Comparison of ENCODE assay signal across 8 cellular contexts in the genomic region with DNA sequence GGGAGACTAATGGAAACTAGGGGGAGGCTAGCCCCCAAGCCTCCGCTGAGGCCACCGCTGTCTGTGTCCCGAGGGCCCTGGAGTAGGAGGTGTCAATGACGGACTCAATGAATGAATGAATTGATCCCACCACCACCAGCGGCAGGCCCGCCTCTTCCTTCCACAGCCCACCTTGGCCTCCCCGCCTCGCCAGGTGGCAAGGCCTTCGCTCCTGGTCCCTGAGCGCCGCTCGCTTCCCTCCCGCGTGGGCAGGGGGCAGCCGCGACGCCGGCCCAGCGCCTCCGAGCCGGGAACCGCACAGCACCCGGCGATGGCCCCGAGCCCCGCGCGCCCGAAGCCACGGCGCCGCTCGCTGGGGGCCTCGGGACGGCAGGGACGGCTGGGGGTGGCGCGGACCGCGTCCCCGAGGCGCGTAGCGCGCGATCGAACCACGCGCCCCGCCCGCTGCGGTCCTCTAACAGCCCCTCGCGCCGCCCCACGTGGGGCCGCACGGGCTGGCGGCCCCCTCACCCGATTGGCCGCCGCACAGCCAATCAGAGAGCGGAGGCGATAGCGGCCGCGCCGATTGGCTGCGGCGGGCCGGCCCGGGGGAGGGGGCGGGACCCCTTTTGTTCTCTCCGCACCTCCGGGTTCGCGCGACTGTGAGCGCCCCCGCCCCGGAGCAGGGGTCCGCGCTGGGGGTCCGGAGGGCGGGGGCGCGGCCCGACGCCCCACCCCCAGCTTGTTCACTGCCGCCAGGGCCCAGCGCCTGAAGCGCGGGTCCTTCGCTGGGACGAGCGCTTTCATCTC. TPM values are rescaled to one million over a fixed set of nuclear protein-coding genes. Genes with fewer than 3 reads are reported as not detected.
DNase-seq lines count a peak whose midpoint lies in the region; ATAC-seq and TF ChIP-seq lines count a peak whose summit lies in the region.

No MANE protein-coding gene starts in this region.

- peaks cover 16% of the 10 kb centered on the region for H3K4me1 Mint-ChIP-seq in activated naive CD8-positive, alpha-beta T cell treated with anti-CD3 and anti-CD28 coated beads for 36 hours
- H3K4me1 Mint-ChIP-seq in HFFc6 (ENCODE audit: low read depth), result peaks cover 15% of the 10 kb centered on the region

- TF ChIP-seq CTCF in RWPE1 (conservative IDR thresholded peaks at IDR 0.05; ENCODE audit: low read depth), result no peak
- TF ChIP-seq CTCF in cardiac muscle cell (IDR thresholded peaks at IDR 0.05; ENCODE audit: low read depth, low read length), result no peak
- TF ChIP-seq CTCF in parathyroid adenoma (IDR thresholded peaks at IDR 0.05), result no peak
- no peak for TF ChIP-seq CTCF in upper lobe of right lung (IDR thresholded peaks at IDR 0.05)
- no peak for TF ChIP-seq CTCF in HFFc6 (IDR thresholded peaks at IDR 0.05)

- peaks cover 30% of the 10 kb centered on the region for H3K27me3 Mint-ChIP-seq in activated naive CD8-positive, alpha-beta T cell treated with anti-CD3 and anti-CD28 coated beads for 36 hours
- H3K27me3 Mint-ChIP-seq in HFFc6 (ENCODE audit: insufficient read depth), result peaks cover 8% of the 10 kb centered on the region

- no peaks in the 10 kb centered on the region for H3K27me3 ChIP-seq in cardiac muscle cell
- no peaks in the 10 kb centered on the region for H3K27me3 ChIP-seq in parathyroid adenoma (ENCODE audit: control insufficient read depth, insufficient read depth, low read length)
- no peaks in the 10 kb centered on the region for H3K27me3 ChIP-seq in upper lobe of right lung

- H3K36me3 ChIP-seq in cardiac muscle cell, result no peaks in the 10 kb centered on the region
- no peaks in the 10 kb centered on the region for H3K36me3 ChIP-seq in parathyroid adenoma (ENCODE audit: control insufficient read depth, insufficient read depth, low read length)
- no peaks in the 10 kb centered on the region for H3K36me3 ChIP-seq in upper lobe of right lung

- H3K79me2 ChIP-seq in parathyroid adenoma, result no peaks in the 10 kb centered on the region

- H3K4me1 ChIP-seq in cardiac muscle cell (ENCODE audit: low read depth), result peaks cover 31% of the 10 kb centered on the region
- peaks cover 8% of the 10 kb centered on the region for H3K4me1 ChIP-seq in parathyroid adenoma
- peaks cover 18% of the 10 kb centered on the region for H3K4me1 ChIP-seq in upper lobe of right lung

- POLR2A ChIA-PET in RWPE1 (lab: Yijun Ruan, JAX; ENCODE audit: low non-redundant PET), result no interaction called here

- H3K9me3 Mint-ChIP-seq in activated naive CD8-positive, alpha-beta T cell treated with anti-CD3 and anti-CD28 coated beads for 36 hours, result no peaks in the 10 kb centered on the region
- H3K9me3 Mint-ChIP-seq in HFFc6, result no peaks in the 10 kb centered on the region

- H3K9me3 ChIP-seq in cardiac muscle cell (ENCODE audit: low read depth), result no peaks in the 10 kb centered on the region
- H3K9me3 ChIP-seq in parathyroid adenoma (ENCODE audit: control insufficient read depth, low read length), result no peaks in the 10 kb centered on the region
- H3K9me3 ChIP-seq in upper lobe of right lung, result no peaks in the 10 kb centered on the region

- H2AFZ ChIP-seq in parathyroid adenoma, result peak overlapping the region; percentile 46

- H3K4me3 ChIP-seq in cardiac muscle cell, result peak overlapping the region; percentile 17
- H3K4me3 ChIP-seq in parathyroid adenoma (ENCODE audit: low read depth, low read length), result peak overlapping the region; percentile 54
- H3K4me3 ChIP-seq in upper lobe of right lung, result peak overlapping the region; percentile 49

- H3K4me3 Mint-ChIP-seq in activated naive CD8-positive, alpha-beta T cell treated with anti-CD3 and anti-CD28 coated beads for 36 hours, result peak overlapping the region; percentile 67
- H3K4me3 Mint-ChIP-seq in HFFc6, result no peak overlapping the region

- ATAC-seq in upper lobe of right lung (peak; percentile 75), HG03520 (IDR thresholded peaks at IDR 0.05; ENCODE audit: unreplicated experiment) (no peak)

- peak; percentile 88 for DNase-seq in RWPE1 (ENCODE audit: low spot score)
- peak; percentile 64 for DNase-seq in activated naive CD8-positive, alpha-beta T cell treated with anti-CD3 and anti-CD28 coated beads for 36 hours
- DNase-seq in cardiac muscle cell (ENCODE audit: low read depth in 1 of 2, low spot score in 1 of 2), result peak; percentile 81 to 88
- peak; percentile 83 for DNase-seq in upper lobe of right lung
- no peak for DNase-seq in HFFc6

- no peak overlapping the region for H3K27ac Mint-ChIP-seq in activated naive CD8-positive, alpha-beta T cell treated with anti-CD3 and anti-CD28 coated beads for 36 hours
- H3K27ac Mint-ChIP-seq in HFFc6, result no peak overlapping the region

- TF ChIP-seq EP300 in Ishikawa (IDR thresholded peaks at IDR 0.05; ENCODE audit: borderline replicate concordance), result no peak

- intact Hi-C loops in upper lobe of right lung (cut with DNase I), result loop anchor here (5.0 to 10.0 kb wide), 2 partner anchors 79 to 226 kb away; no protein-coding TSS in a partner anchor

- peak overlapping the region; percentile 64 for H3K4me2 ChIP-seq in parathyroid adenoma (ENCODE audit: low read length)

- H3K36me3 Mint-ChIP-seq in activated naive CD8-positive, alpha-beta T cell treated with anti-CD3 and anti-CD28 coated beads for 36 hours, result no peaks in the 10 kb centered on the region
- H3K36me3 Mint-ChIP-seq in HFFc6 (ENCODE audit: low read depth), result peaks cover 4% of the 10 kb centered on the region; the same call in 1 of the 2 replicates

- CTCF ChIA-PET in RWPE1 (lab: Yijun Ruan, JAX), result interaction anchor here (0.5 to 0.7 kb wide), 2 partner anchors 8 to 82 kb away, joined by 3 read pairs; no protein-coding TSS in a partner anchor

- H3K9ac ChIP-seq in parathyroid adenoma, result no peak overlapping the region

- TF ChIP-seq RAD21 in Ishikawa (IDR thresholded peaks at IDR 0.05; ENCODE audit: low read depth), result no peak

- H3K27ac ChIP-seq in RWPE1 (peak overlapping the region; percentile 14), cardiac muscle cell (no peak overlapping the region), parathyroid adenoma (no peak overlapping the region), upper lobe of right lung (no peak overlapping the region)

TF ChIP-seq in Ishikawa, 13 proteins besides CTCF, POLR2A, EP300 and RAD21 (continues in another document):
- TF ChIP-seq TCF12 (IDR thresholded peaks at IDR 0.05; ENCODE audit: low read depth), result no peak
- no peak for TF ChIP-seq YY1 (IDR thresholded peaks at IDR 0.05; ENCODE audit: low read depth)
- no peak for TF ChIP-seq REST (IDR thresholded peaks at IDR 0.05; ENCODE audit: low read depth)
- no peak for TF ChIP-seq TAF1 (IDR thresholded peaks at IDR 0.05; ENCODE audit: low read depth)
- no peak for TF ChIP-seq CREB1 (IDR thresholded peaks at IDR 0.05; ENCODE audit: low read depth)
- no peak for TF ChIP-seq EGR1 (IDR thresholded peaks at IDR 0.05)
- TF ChIP-seq FOXM1 (IDR thresholded peaks at IDR 0.05; ENCODE audit: borderline replicate concordance, low read depth), result no peak
- TF ChIP-seq CEBPB (IDR thresholded peaks at IDR 0.05), result no peak
- TF ChIP-seq NFIC (IDR thresholded peaks at IDR 0.05), result no peak
- TF ChIP-seq USF1 (IDR thresholded peaks at IDR 0.05), result peak; percentile 59
- TF ChIP-seq ZBTB7A (IDR thresholded peaks at IDR 0.05; ENCODE audit: low read depth), result peak; percentile 65; the same call in 1 of the 2 replicates
- no peak for TF ChIP-seq TEAD4 (IDR thresholded peaks at IDR 0.05)

RNA-seq across cellular contexts. Expression of gene ACTG1, which starts 31.4 kb away (rescaled TPM):
- 1,000 to 10,000 TPM; 4,989 to 4,998 TPM for total RNA-seq in activated naive CD8-positive, alpha-beta T cell treated with anti-CD3 and anti-CD28 coated beads for 36 hours
- total RNA-seq in cardiac muscle cell, result 2,244 and 2,883 TPM in 2 replicates
- polyA plus RNA-seq in cardiac muscle cell, result 1,007 and 1,036 TPM in 2 replicates
- 2,193 TPM for total RNA-seq in upper lobe of right lung
- over 10,000 TPM in 3 of 6 experiments, 1,000 to 10,000 TPM in 3; 7,891 to 11,135 (median 9,908) TPM for total RNA-seq in HFFc6 (2021; fragmentation: NEBNext Ultra II Directional; extraction: Animal tissue kit (Norgen Biotek cat#: 25700))

RNA-seq across cellular contexts. Expression of gene FSCN2, which starts 47.0 kb away (rescaled TPM):
- total RNA-seq in activated naive CD8-positive, alpha-beta T cell treated with anti-CD3 and anti-CD28 coated beads for 36 hours, result under 1 TPM; 0.29 to 0.36 TPM
- total RNA-seq in cardiac muscle cell (9.0 and 11.3 TPM in 2 replicates), upper lobe of right lung (3.6 TPM)
- polyA plus RNA-seq in cardiac muscle cell, result 1.5 and 2.4 TPM in 2 replicates
- total RNA-seq in HFFc6 (2021; fragmentation: NEBNext Ultra II Directional; extraction: Animal tissue kit (Norgen Biotek cat#: 25700)), result 1 to 10 TPM in 3 of 6 experiments, under 1 TPM in 3; 0.71 to 1.4 (median 0.99) TPM
